In the genomic region with DNA sequence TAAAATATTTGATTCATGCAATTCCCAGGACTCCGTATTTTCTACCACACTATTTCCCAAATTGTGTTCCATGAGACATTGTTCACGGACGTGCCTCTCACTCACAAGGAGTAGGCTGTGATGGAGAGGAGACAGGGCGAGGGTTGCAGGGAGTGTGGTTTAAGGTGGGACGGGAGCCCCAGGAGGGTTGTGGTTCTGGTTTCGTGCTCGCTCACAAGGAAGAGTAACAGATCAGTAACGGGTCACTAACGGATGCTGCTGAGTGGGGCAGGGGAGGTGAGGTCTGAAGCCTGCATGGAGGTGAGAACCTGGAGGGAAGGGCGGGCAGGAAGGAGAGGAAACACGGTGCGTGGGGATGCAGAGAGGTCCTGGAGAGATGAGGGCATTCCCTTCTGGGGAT, we compare ENCODE assay signal across 18 cellular contexts. TPM values are rescaled to one million over a fixed set of nuclear protein-coding genes. Genes with fewer than 3 reads are reported as not detected.
DNase-seq lines count a peak whose midpoint lies in the region; ATAC-seq, FAIRE-seq and TF ChIP-seq lines count a peak whose summit lies in the region.
"Had no signal": no experiment of that assay in that cellular context is flagged by ENCODE, and none has a peak within 500 bp of the region (broad histone marks: within the 10 kb centered on the region; RNA-seq: fewer than 3 reads in every experiment).

No MANE protein-coding gene starts in this region.

- peak; percentile 32 for TF ChIP-seq POLR2A in GM19193 (IDR thresholded peaks at IDR 0.05; ENCODE audit: extremely low read depth, insufficient read depth, insufficient read length)
- no peak for TF ChIP-seq POLR2A in transverse colon (IDR thresholded peaks at IDR 0.05)

- BruUV-seq in Calu3 (replicated peaks; lab: Mats Ljungman, UMichigan), result no TSS peak

- H3K27me3 ChIP-seq in small intestine (ENCODE audit: control insufficient read depth in 2 of 2, insufficient read depth in 2 of 2, low read length in 2 of 2) (no peaks in the 10 kb centered on the region), transverse colon (no peaks in the 10 kb centered on the region)
- H3K27me3 ChIP-seq: neutrophil had no signal

- peak; percentile 42 for ATAC-seq in HG03175 (IDR thresholded peaks at IDR 0.05; ENCODE audit: unreplicated experiment)
- ATAC-seq: esophagus mucosa, Right ventricle myocardium inferior had no signal

- no peaks in the 10 kb centered on the region for H3K4me1 ChIP-seq in small intestine (ENCODE audit: control insufficient read depth in 2 of 2, insufficient read depth in 1 of 2, low read depth in 1 of 2, low read length in 1 of 2)
- no peaks in the 10 kb centered on the region for H3K4me1 ChIP-seq in transverse colon

- CTCF ChIA-PET in Calu3 (lab: Charles Lee), result no interaction called here

- 80 to 88% (median 81%) methylated on average over 12 of the region's 12 CpGs for WGBS in small intestine, 3 donors
- 73 to 90% methylated on average over 2 to 12 of the region's 12 CpGs for WGBS in transverse colon (ENCODE audit: low coverage in 1 of 2), 2 donors

- peak overlapping the region; percentile 15 for H3K27ac Mint-ChIP-seq in Calu3 (ENCODE audit: unreplicated experiment)
- H3K27ac Mint-ChIP-seq in dendritic cell treated with granulocyte-macrophage colony-stimulating factor and Interleukin-4, amounts not matched to agents 40 ng/mL and 50 ng/mL, for 4 days, result peak overlapping the region; percentile 19

- H3K36me3 ChIP-seq in small intestine (ENCODE audit: control insufficient read depth in 2 of 2, insufficient read depth in 2 of 2, low read length in 2 of 2), result peaks cover 0 to 22% of the 10 kb centered on the region in 2 donors
- peaks cover 0 to 12% (median 5%) of the 10 kb centered on the region in 4 donors for H3K36me3 ChIP-seq in transverse colon

- in situ Hi-C loops in transverse colon (cut with MboI; ENCODE audit: low pct_ligation_motif_present in 1 of 4, low pct_unique_long_range_greater_than_20kb in 1 of 4, low sequenced_read_pairs in 3 of 4), result no loop called here

- TF ChIP-seq CTCF in Calu3 (IDR thresholded peaks at IDR 0.05; ENCODE audit: unreplicated experiment) (no peak), transverse colon (IDR thresholded peaks at IDR 0.05) (no peak)

- no peak for TF ChIP-seq EP300 in transverse colon (IDR thresholded peaks at IDR 0.05; ENCODE audit: low read depth)

- H3K36me3 Mint-ChIP-seq in Calu3 (ENCODE audit: insufficient read depth, unreplicated experiment), result no peaks in the 10 kb centered on the region
- peaks cover 76% of the 10 kb centered on the region for H3K36me3 Mint-ChIP-seq in dendritic cell treated with granulocyte-macrophage colony-stimulating factor and Interleukin-4, amounts not matched to agents 40 ng/mL and 50 ng/mL, for 4 days (ENCODE audit: low read depth)

- intact Hi-C loops in Calu3 (cut with micrococcal nuclease; ENCODE audit: unreplicated experiment) (no loop called here), transverse colon (cut with DNase I; ENCODE audit: low total_unique reads) (no loop called here)
- intact Hi-C loops in dendritic cell treated with granulocyte-macrophage colony-stimulating factor and Interleukin-4, amounts not matched to agents 40 ng/mL and 50 ng/mL, for 4 days (cut with micrococcal nuclease), result no loop called here

- DNase-seq in Calu3, result no peak
- no peak for DNase-seq in cortex of kidney (lab: John Stamatoyannopoulos, UW)
- no peak for DNase-seq in small intestine
- DNase-seq in NCI-H2196 treated with DMSO at 0.1 percent for 48 hours (lab: John Stamatoyannopoulos, UW; ENCODE audit: unreplicated experiment), result no peak
- DNase-seq in transverse colon, result no peak
- DNase-seq: DMS 273 treated with DMSO at 0.1 percent for 48 hours; NCI-H1048; NCI-H2171; stimulated activated CD4-positive, alpha-beta T cell treated with anti-CD3 and anti-CD28 coated beads, Interleukin-4, amount 100 ng/mL, for 4 hours had no signal

- H3K4me3 ChIP-seq in small intestine (ENCODE audit: low read depth in 1 of 2, low read length in 2 of 2) (no peak overlapping the region), transverse colon (no peak overlapping the region)
- H3K4me3 ChIP-seq: coronary artery had no signal

- H3K4me3 Mint-ChIP-seq in Calu3 (ENCODE audit: low read depth, unreplicated experiment), result no peak overlapping the region
- H3K4me3 Mint-ChIP-seq in dendritic cell treated with granulocyte-macrophage colony-stimulating factor and Interleukin-4, amounts not matched to agents 40 ng/mL and 50 ng/mL, for 4 days, result no peak overlapping the region

- peaks cover 29% of the 10 kb centered on the region for H3K27me3 Mint-ChIP-seq in Calu3 (ENCODE audit: unreplicated experiment)
- peaks cover 3% of the 10 kb centered on the region for H3K27me3 Mint-ChIP-seq in dendritic cell treated with granulocyte-macrophage colony-stimulating factor and Interleukin-4, amounts not matched to agents 40 ng/mL and 50 ng/mL, for 4 days

- H3K27ac ChIP-seq in small intestine (ENCODE audit: low read depth in 1 of 2, low read length in 1 of 2), result no peak overlapping the region
- no peak overlapping the region for H3K27ac ChIP-seq in transverse colon
- H3K27ac ChIP-seq: coronary artery, neutrophil had no signal

- H3K4me1 Mint-ChIP-seq in Calu3 (ENCODE audit: low read depth, unreplicated experiment), result no peaks in the 10 kb centered on the region
- peaks cover 57% of the 10 kb centered on the region for H3K4me1 Mint-ChIP-seq in dendritic cell treated with granulocyte-macrophage colony-stimulating factor and Interleukin-4, amounts not matched to agents 40 ng/mL and 50 ng/mL, for 4 days (ENCODE audit: low read depth)

- no peaks in the 10 kb centered on the region for H3K9me3 ChIP-seq in small intestine (ENCODE audit: control insufficient read depth, low read depth)
- H3K9me3 ChIP-seq in transverse colon, result no peaks in the 10 kb centered on the region
- H3K9me3 ChIP-seq: neutrophil had no signal

- FAIRE-seq in small intestine (lab: Jason Lieb, UNC), result no peak
- FAIRE-seq: astrocyte, islet of Langerhans had no signal

- no peaks in the 10 kb centered on the region for H3K9me3 Mint-ChIP-seq in Calu3 (ENCODE audit: low read depth, unreplicated experiment)
- H3K9me3 Mint-ChIP-seq in dendritic cell treated with granulocyte-macrophage colony-stimulating factor and Interleukin-4, amounts not matched to agents 40 ng/mL and 50 ng/mL, for 4 days, result no peaks in the 10 kb centered on the region

RNA-seq across cellular contexts. Expression of a gene that starts 28.8 kb away (rescaled TPM):
- total RNA-seq in Calu3 (2022), result not detected in 2 replicates
- polyA plus RNA-seq in small intestine, result 1,000 to 10,000 TPM in 1 of 3 donors, 100 to 1,000 TPM in 2; 758 to 1,395 (median 965) TPM
- 1,000 to 10,000 TPM in 1 of 4 donors, 100 to 1,000 TPM in 3; 164 to 2,581 (median 367) TPM for total RNA-seq in transverse colon
- total RNA-seq: astrocyte had no signal

Comparison
In these comparisons a context has a peak if more than half of its experiments do, and no peak if none do; other contexts are left out.
1. RNA of a gene that starts 28.8 kb away (total RNA-seq): 164 to 2,581 TPM in transverse colon; not detected in Calu3; every median in the first group is over 100 times any median in the second.